ENCODE assay signal across 16 cellular contexts in genomic region chr19:45764487-45764886, GRCh38. TPM values are rescaled to one million over a fixed set of nuclear protein-coding genes. Genes with fewer than 3 reads are reported as not detected.
A peak's percentile ranks its signal among the peaks of the same experiment; 100 is the strongest.
DNase-seq lines count a peak whose midpoint lies in the region; ATAC-seq and TF ChIP-seq lines count a peak whose summit lies in the region.
"Had no signal": no experiment of that assay in that cellular context is flagged by ENCODE, and none has a peak within 500 bp of the region (broad histone marks: within the 10 kb centered on the region; RNA-seq: fewer than 3 reads in every experiment).

No MANE protein-coding gene starts in this region.

- H3K4me1 Mint-ChIP-seq in glutamatergic neuron (ENCODE audit: low read depth, unreplicated experiment) (peaks cover 3% of the 10 kb centered on the region), osteocyte (ENCODE audit: unreplicated experiment) (peaks cover 20% of the 10 kb centered on the region)

- H3K9me3 ChIP-seq in cardiac muscle cell (ENCODE audit: low read depth), result no peaks in the 10 kb centered on the region
- no peaks in the 10 kb centered on the region for H3K9me3 ChIP-seq in vagina

- H3K36me3 ChIP-seq in cardiac muscle cell (no peaks in the 10 kb centered on the region), vagina (peaks cover 0 to 7% of the 10 kb centered on the region in 2 donors)

- H3K9me3 Mint-ChIP-seq in glutamatergic neuron (ENCODE audit: unreplicated experiment) (peaks cover 3% of the 10 kb centered on the region), osteocyte (ENCODE audit: unreplicated experiment) (no peaks in the 10 kb centered on the region)
- H3K9me3 Mint-ChIP-seq: activated CD4-positive, alpha-beta T cell treated with anti-CD3 and anti-CD28 coated beads, Interleukin-2, amount 10 ng/mL, durations not matched to agents 24 days and 14 days; memory B cell had no signal

- no peaks in the 10 kb centered on the region for H3K27me3 ChIP-seq in cardiac muscle cell
- no peaks in the 10 kb centered on the region for H3K27me3 ChIP-seq in vagina

- TF ChIP-seq POLR2A in vagina (IDR thresholded peaks at IDR 0.05), result no peak

- H3K27ac ChIP-seq in cardiac muscle cell, result peak overlapping the region; percentile 98
- peak overlapping the region; percentile 98 for H3K27ac ChIP-seq in vagina

- H3K4me3 Mint-ChIP-seq in glutamatergic neuron (ENCODE audit: unreplicated experiment) (peak overlapping the region; percentile 69), osteocyte (ENCODE audit: unreplicated experiment) (no peak overlapping the region)
- H3K4me3 Mint-ChIP-seq: activated CD4-positive, alpha-beta T cell treated with anti-CD3 and anti-CD28 coated beads, Interleukin-2, amount 10 ng/mL, durations not matched to agents 24 days and 14 days had no signal

- no peak for ATAC-seq in Right ventricle myocardium superior (ENCODE audit: poor library complexity)
- no peak for ATAC-seq in GM19023 (IDR thresholded peaks at IDR 0.05; ENCODE audit: unreplicated experiment)

- intact Hi-C loops in Right ventricle myocardium superior (cut with DNase I) (no loop called here), vagina (cut with DNase I) (no loop called here)

- H3K27ac Mint-ChIP-seq in glutamatergic neuron (ENCODE audit: unreplicated experiment), result no peak overlapping the region
- peak overlapping the region; percentile 38 for H3K27ac Mint-ChIP-seq in osteocyte (ENCODE audit: unreplicated experiment)
- H3K27ac Mint-ChIP-seq: activated CD4-positive, alpha-beta T cell treated with anti-CD3 and anti-CD28 coated beads, Interleukin-2, amount 10 ng/mL, durations not matched to agents 24 days and 14 days; memory B cell had no signal

- TF ChIP-seq CTCF in cardiac muscle cell (IDR thresholded peaks at IDR 0.05; ENCODE audit: low read depth, low read length) (no peak), glutamatergic neuron (IDR thresholded peaks at IDR 0.05; ENCODE audit: partially characterized antibody, unreplicated experiment) (peak; percentile 34), osteocyte (IDR thresholded peaks at IDR 0.05) (no peak), vagina (IDR thresholded peaks at IDR 0.05) (no peak)

- H3K4me1 ChIP-seq in cardiac muscle cell (ENCODE audit: low read depth), result peaks cover 48% of the 10 kb centered on the region
- peaks cover 46% of the 10 kb centered on the region for H3K4me1 ChIP-seq in vagina

- DNase-seq in cardiac muscle cell (ENCODE audit: low read depth in 1 of 2, low spot score in 1 of 2) (no peak), Right ventricle myocardium superior (no peak), glutamatergic neuron (no peak), osteocyte (ENCODE audit: extremely low spot score, unreplicated experiment) (no peak), vagina (ENCODE audit: extremely low spot score in 2 of 2) (no peak), NCI-H2029 treated with DMSO at 0.1 percent for 48 hours (lab: John Stamatoyannopoulos, UW) (no peak), SW 1271 (lab: John Stamatoyannopoulos, UW) (no peak)
- DNase-seq: ACHN; activated CD4-positive, alpha-beta T cell treated with anti-CD3 and anti-CD28 coated beads, Interleukin-2, amount 10 ng/mL, durations not matched to agents 24 days and 14 days; activated T-cell treated with anti-CD3 and anti-CD28 coated beads, Interleukin-2, amount 50 U/mL, for 48 hours; dorsolateral prefrontal cortex; NCI-H2081; NCI-H82 had no signal

- H3K36me3 Mint-ChIP-seq in glutamatergic neuron (ENCODE audit: unreplicated experiment) (no peaks in the 10 kb centered on the region), osteocyte (ENCODE audit: unreplicated experiment) (peaks cover 3% of the 10 kb centered on the region)
- H3K36me3 Mint-ChIP-seq: memory B cell had no signal

- H3K27me3 Mint-ChIP-seq in glutamatergic neuron (ENCODE audit: unreplicated experiment), result peaks cover 8% of the 10 kb centered on the region
- no peaks in the 10 kb centered on the region for H3K27me3 Mint-ChIP-seq in osteocyte (ENCODE audit: unreplicated experiment)

- H3K4me3 ChIP-seq in cardiac muscle cell, result no peak overlapping the region
- H3K4me3 ChIP-seq in vagina, result no peak overlapping the region
- H3K4me3 ChIP-seq: dorsolateral prefrontal cortex had no signal

RNA-seq across cellular contexts. Expression of gene SIX5, which starts 4.6 kb away (rescaled TPM):
- 78.8 and 88.2 TPM in 2 replicates for total RNA-seq in cardiac muscle cell
- polyA plus RNA-seq in cardiac muscle cell, result 40.4 and 41.1 TPM in 2 replicates
- total RNA-seq in Right ventricle myocardium superior, result 22.0 TPM
- total RNA-seq in glutamatergic neuron (ENCODE audit: unreplicated experiment), result 2.0 TPM
- 34.2 and 35.4 TPM in 2 replicates for total RNA-seq in osteocyte
- total RNA-seq in vagina, result 20.6 TPM

RNA-seq across cellular contexts. Expression of gene DMPK, which starts 17.8 kb away (rescaled TPM):
- total RNA-seq in cardiac muscle cell, result 92.7 and 142 TPM in 2 replicates
- 94.9 and 98.7 TPM in 2 replicates for polyA plus RNA-seq in cardiac muscle cell
- 237 TPM for total RNA-seq in Right ventricle myocardium superior
- 107 TPM for total RNA-seq in glutamatergic neuron (ENCODE audit: unreplicated experiment)
- 76.6 and 86.9 TPM in 2 replicates for total RNA-seq in osteocyte
- total RNA-seq in vagina, result 29.0 TPM

RNA-seq across cellular contexts. Expression of gene DMWD, which starts 28.2 kb away (rescaled TPM):
- 65.1 and 112 TPM in 2 replicates for total RNA-seq in cardiac muscle cell
- 138 and 163 TPM in 2 replicates for polyA plus RNA-seq in cardiac muscle cell
- total RNA-seq in Right ventricle myocardium superior, result 57.2 TPM
- total RNA-seq in glutamatergic neuron (ENCODE audit: unreplicated experiment), result 123 TPM
- total RNA-seq in osteocyte, result 79.2 and 91.0 TPM in 2 replicates
- 31.2 TPM for total RNA-seq in vagina

RNA-seq across cellular contexts. Expression of gene MEIOSIN, which starts 31.2 kb away (rescaled TPM):
- total RNA-seq in cardiac muscle cell (0.11 and 0.33 TPM in 2 replicates), Right ventricle myocardium superior (not detected), glutamatergic neuron (ENCODE audit: unreplicated experiment) (not detected), osteocyte (not detected in 2 replicates), vagina (not detected)
- polyA plus RNA-seq in cardiac muscle cell, result 0.07 and 0.18 TPM in 2 replicates
- total RNA-seq: activated CD4-positive, alpha-beta T cell treated with anti-CD3 and anti-CD28 coated beads, Interleukin-2, amount 10 ng/mL, durations not matched to agents 24 days and 14 days; G401 had no signal

RNA-seq across cellular contexts. Expression of gene FBXO46, which starts 33.8 kb away (rescaled TPM):
- total RNA-seq in cardiac muscle cell, result 34.8 and 48.2 TPM in 2 replicates
- 39.3 and 42.5 TPM in 2 replicates for polyA plus RNA-seq in cardiac muscle cell
- total RNA-seq in Right ventricle myocardium superior, result 14.5 TPM
- total RNA-seq in glutamatergic neuron (ENCODE audit: unreplicated experiment), result 20.4 TPM
- total RNA-seq in osteocyte, result 16.0 and 18.3 TPM in 2 replicates
- total RNA-seq in vagina, result 23.8 TPM
